In the genomic region with DNA sequence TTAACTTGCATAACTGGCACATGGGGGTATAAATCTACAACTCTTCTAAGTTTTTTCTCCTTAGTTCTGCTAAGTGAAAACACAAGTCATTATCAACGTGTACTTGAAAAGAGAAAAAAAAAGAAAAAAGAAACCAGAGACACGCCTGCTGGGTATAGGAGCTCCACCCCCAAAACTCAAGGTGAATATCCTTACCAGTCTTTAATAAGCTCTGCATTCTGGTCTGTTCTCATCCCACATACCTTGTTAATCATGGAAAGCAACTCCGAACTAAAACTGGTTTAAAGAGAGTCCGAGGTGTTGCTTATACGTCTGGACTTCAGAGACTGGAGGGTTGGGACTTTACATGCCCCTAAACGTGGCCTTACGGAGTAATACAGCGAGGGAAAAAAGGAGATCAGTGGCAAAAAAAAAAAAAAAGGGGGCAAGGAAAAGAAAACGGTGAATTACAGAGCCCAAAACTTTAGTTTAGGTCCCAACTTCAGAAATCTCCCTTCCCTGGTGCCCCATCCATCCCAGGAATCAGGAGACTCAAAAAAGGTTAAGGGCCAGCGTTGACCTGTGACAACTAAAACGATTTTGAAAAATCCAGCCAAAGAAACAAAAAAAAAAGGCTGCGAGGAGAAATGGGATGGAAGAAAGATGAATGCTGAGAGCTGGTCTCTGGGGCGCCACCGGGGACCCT, we compare ENCODE assay signal across 1 cellular context.
TF ChIP-seq lines count a peak whose summit lies in the region.

No MANE protein-coding gene starts in this region.

TF ChIP-seq in H1, 55 proteins besides CTCF, POLR2A, EP300 and RAD21:
- TF ChIP-seq MAFK (IDR thresholded peaks at IDR 0.05; ENCODE audit: low read depth, low read length) (no peak), GABPA (IDR thresholded peaks at IDR 0.05; ENCODE audit: borderline replicate concordance, insufficient read depth, low read length) (no peak), KDM1A (IDR thresholded peaks at IDR 0.05; ENCODE audit: borderline replicate concordance, low read length) (no peak), TBP (IDR thresholded peaks at IDR 0.05; ENCODE audit: low read depth, low read length) (peak; percentile 8; the same call in 1 of the 2 replicates), ASH2L (IDR thresholded peaks at IDR 0.05; ENCODE audit: low read length) (peak; percentile 41), TAF1 (IDR thresholded peaks at IDR 0.05; ENCODE audit: low read depth, low read length) (peak; percentile 19; the same call in 1 of the 2 replicates)
